In the genomic region with DNA sequence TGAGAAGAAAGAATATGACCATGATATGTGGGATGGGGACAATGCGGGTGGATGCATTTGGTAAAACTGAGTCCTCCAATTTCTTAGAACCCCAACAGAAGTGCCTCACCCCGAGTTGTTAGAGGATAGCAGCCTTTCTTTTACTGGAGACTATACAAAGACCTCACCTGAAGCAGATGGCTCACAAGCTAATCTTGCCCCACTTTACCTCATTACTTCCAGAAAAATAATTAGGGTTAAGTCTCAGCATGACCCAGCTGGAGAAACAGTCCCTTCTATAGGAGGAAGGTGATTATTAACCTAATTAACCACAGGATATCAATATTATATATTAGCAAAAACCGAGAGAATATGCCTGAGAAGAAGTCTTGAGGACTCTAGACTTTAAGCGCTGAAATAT, we compare ENCODE assay signal across 28 cellular contexts.
"Had no signal": no experiment of that assay in that cellular context is flagged by ENCODE, and none has a peak within 500 bp of the region (broad histone marks: within the 10 kb centered on the region; RNA-seq: fewer than 3 reads in every experiment).

No MANE protein-coding gene starts in this region.

- H3K9me3 Mint-ChIP-seq: dendritic cell treated with granulocyte-macrophage colony-stimulating factor and Interleukin-4, amounts not matched to agents 40 ng/mL and 50 ng/mL, for 4 days; endodermal cell had no signal

- H3K27me3 Mint-ChIP-seq: dendritic cell treated with granulocyte-macrophage colony-stimulating factor and Interleukin-4, amounts not matched to agents 40 ng/mL and 50 ng/mL, for 4 days; effector memory CD8-positive, alpha-beta T cell; naive B cell had no signal

- H3K27me3 ChIP-seq: esophagus squamous epithelium, gastrocnemius medialis, heart left ventricle, hepatocyte had no signal

- H3K4me3 ChIP-seq: esophagus squamous epithelium, gastrocnemius medialis, heart left ventricle, hepatocyte, left ventricle myocardium inferior, lower lobe of right lung, mucosa of descending colon had no signal

- H3K79me2 ChIP-seq: hepatocyte had no signal

- H3K4me1 ChIP-seq: gastrocnemius medialis, lower lobe of right lung had no signal

- H3K4me1 Mint-ChIP-seq: endodermal cell; immature natural killer cell; naive B cell; naive thymus-derived CD8-positive, alpha-beta T cell had no signal

- H3K36me3 ChIP-seq: esophagus squamous epithelium, gastrocnemius medialis, heart left ventricle, left ventricle myocardium inferior, lower lobe of right lung had no signal

- H3K4me2 ChIP-seq: hepatocyte had no signal

- H3K36me3 Mint-ChIP-seq: mesothelial cell of epicardium, naive B cell had no signal

- H3K27ac Mint-ChIP-seq: dendritic cell treated with granulocyte-macrophage colony-stimulating factor and Interleukin-4, amounts not matched to agents 40 ng/mL and 50 ng/mL, for 4 days; effector memory CD8-positive, alpha-beta T cell; endodermal cell; immature natural killer cell; mesothelial cell of epicardium; naive B cell; naive thymus-derived CD8-positive, alpha-beta T cell had no signal

- H3K27ac ChIP-seq: epithelial cell of prostate, esophagus squamous epithelium, gastrocnemius medialis, heart left ventricle, hepatocyte, left ventricle myocardium inferior, lower lobe of right lung had no signal

- ATAC-seq: effector memory CD8-positive, alpha-beta T cell; esophagus mucosa; gastrocnemius medialis; heart left ventricle; left colon; left lobe of liver; lower lobe of right lung; mucosa of descending colon; naive thymus-derived CD8-positive, alpha-beta T cell had no signal

- H3K4me3 Mint-ChIP-seq: dendritic cell treated with granulocyte-macrophage colony-stimulating factor and Interleukin-4, amounts not matched to agents 40 ng/mL and 50 ng/mL, for 4 days; effector memory CD8-positive, alpha-beta T cell; endodermal cell; immature natural killer cell; mesothelial cell of epicardium; naive B cell; naive thymus-derived CD8-positive, alpha-beta T cell had no signal

- DNase-seq: cortex of kidney; effector CD8-positive, alpha-beta T cell; effector memory CD8-positive, alpha-beta T cell; endodermal cell; erythroblast; esophagus squamous epithelium; foreskin fibroblast; foreskin melanocyte; gastrocnemius medialis; heart left ventricle; hypothalamus; immature natural killer cell; islet precursor cell; kidney; kidney glomerular epithelial cell; left colon; left ventricle myocardium inferior; lower lobe of right lung; mesenchymal stem cell; mucosa of descending colon; naive B cell; naive thymus-derived CD8-positive, alpha-beta T cell had no signal

- H2AFZ ChIP-seq: hepatocyte had no signal
